Comparison of ENCODE assay signal across 8 cellular contexts in genomic region chr17:57604771-57605733, GRCh38.
A peak's percentile ranks its signal among the peaks of the same experiment; 100 is the strongest.
DNase-seq lines count a peak whose midpoint lies in the region; ATAC-seq and TF ChIP-seq lines count a peak whose summit lies in the region.

No MANE protein-coding gene starts in this region.

- POLR2A ChIA-PET in PC-9 (lab: Charles Lee; ENCODE audit: unreplicated experiment), result no interaction called here

- H3F3A ChIP-seq in PC-9 (ENCODE audit: insufficient read depth, low read depth), result no peaks in the 10 kb centered on the region

- intact Hi-C loops in left lung (cut with DNase I) (no loop called here), PC-9 (cut with micrococcal nuclease; ENCODE audit: unreplicated experiment) (no loop called here)

- H3K79me2 ChIP-seq in PC-9 (ENCODE audit: low read depth), result no peaks in the 10 kb centered on the region

- H3K4me3 ChIP-seq in cardiac fibroblast (replicated peaks in 1 of 2; ENCODE audit: low read depth in 2 of 2, low read length in 2 of 2) (peak overlapping the region in 1 of 2 donors; percentile 7), left lung (no peak overlapping the region), stomach smooth muscle (ENCODE audit: low read length in 2 of 2) (peak overlapping the region; percentile 47 to 71), PC-9 (no peak overlapping the region)

- TF ChIP-seq CTCF in cardiac fibroblast (IDR thresholded peaks at IDR 0.05; ENCODE audit: low read depth, low read length) (no peak), left lung (IDR thresholded peaks at IDR 0.05) (no peak), PC-9 (conservative IDR thresholded peaks at IDR 0.05) (no peak)

- H3K9me3 ChIP-seq in left lung (no peaks in the 10 kb centered on the region), stomach smooth muscle (ENCODE audit: control insufficient read depth in 2 of 2, low read length in 2 of 2) (no peaks in the 10 kb centered on the region), PC-9 (ENCODE audit: insufficient read depth, low read depth) (no peaks in the 10 kb centered on the region)

- peak overlapping the region in 1 of 2 donors; percentile 39 for H3K9ac ChIP-seq in stomach smooth muscle (ENCODE audit: low read length in 2 of 2)

- H3K27me3 ChIP-seq in left lung (no peaks in the 10 kb centered on the region), stomach smooth muscle (ENCODE audit: control insufficient read depth in 1 of 2, insufficient read depth in 2 of 2, low read length in 2 of 2) (no peaks in the 10 kb centered on the region), PC-9 (ENCODE audit: insufficient read depth, low read depth) (peaks cover 6% of the 10 kb centered on the region)

- peaks cover 10 to 36% of the 10 kb centered on the region in 2 donors for H3K4me1 ChIP-seq in left lung
- H3K4me1 ChIP-seq in stomach smooth muscle (ENCODE audit: control insufficient read depth, insufficient read depth, low read length), result peaks cover 31% of the 10 kb centered on the region
- no peaks in the 10 kb centered on the region for H3K4me1 ChIP-seq in PC-9 (replicated peaks; ENCODE audit: insufficient read depth)

- H4K20me1 ChIP-seq in PC-9 (ENCODE audit: insufficient read depth), result peaks cover 4% of the 10 kb centered on the region; the same call in 1 of the 2 replicates

- BruUV-seq in PC-9 (replicated peaks; lab: Mats Ljungman, UMichigan), result no TSS peak

- H3K4me2 ChIP-seq in PC-9, result no peak overlapping the region

- no peak overlapping the region for H2AFZ ChIP-seq in PC-9

- CTCF ChIA-PET in PC-9 (lab: Charles Lee), result no interaction called here

- peak; percentile 74 for DNase-seq in D341Med (ENCODE audit: low spot score)
- DNase-seq in Kasumi-1 (lab: John Stamatoyannopoulos, UW), result peak; percentile 57 to 65
- peak; percentile 72 for DNase-seq in RPMI7951 (ENCODE audit: low read depth)
- peak; percentile 55 to 70 for DNase-seq in cardiac fibroblast (ENCODE audit: low read depth in 2 of 2)
- no peak for DNase-seq in left lung
- DNase-seq in PC-9, result no peak

- peak overlapping the region in 1 of 2 donors; percentile 33 for H3K27ac ChIP-seq in left lung
- H3K27ac ChIP-seq in stomach smooth muscle (ENCODE audit: low read length), result peak overlapping the region; percentile 66
- H3K27ac ChIP-seq in PC-9, result no peak overlapping the region

- H3K9me2 ChIP-seq in PC-9 (ENCODE audit: insufficient read depth), result no peaks in the 10 kb centered on the region

- ATAC-seq in GM21381 (IDR thresholded peaks at IDR 0.05; ENCODE audit: unreplicated experiment) (peak; percentile 67), left lung (peak; percentile 59)

- H3K36me3 ChIP-seq in left lung (no peaks in the 10 kb centered on the region), stomach smooth muscle (ENCODE audit: control insufficient read depth in 2 of 2, insufficient read depth in 2 of 2, low read length in 2 of 2) (no peaks in the 10 kb centered on the region), PC-9 (ENCODE audit: low read depth) (no peaks in the 10 kb centered on the region)

Comparison
In these comparisons a context has a peak if more than half of its experiments do, and no peak if none do; other contexts are left out.
1. DNase-seq: peak in D341Med (single experiment), Kasumi-1 (2 of 2), RPMI7951 (single experiment) and cardiac fibroblast (2 of 2); none in left lung (0 of 2) and PC-9 (0 of 2).
2. H3K4me3 ChIP-seq: peak in stomach smooth muscle (2 of 2); none in left lung (0 of 2) and PC-9 (single experiment).